Comparison of ENCODE assay signal across 19 cellular contexts in the genomic region with DNA sequence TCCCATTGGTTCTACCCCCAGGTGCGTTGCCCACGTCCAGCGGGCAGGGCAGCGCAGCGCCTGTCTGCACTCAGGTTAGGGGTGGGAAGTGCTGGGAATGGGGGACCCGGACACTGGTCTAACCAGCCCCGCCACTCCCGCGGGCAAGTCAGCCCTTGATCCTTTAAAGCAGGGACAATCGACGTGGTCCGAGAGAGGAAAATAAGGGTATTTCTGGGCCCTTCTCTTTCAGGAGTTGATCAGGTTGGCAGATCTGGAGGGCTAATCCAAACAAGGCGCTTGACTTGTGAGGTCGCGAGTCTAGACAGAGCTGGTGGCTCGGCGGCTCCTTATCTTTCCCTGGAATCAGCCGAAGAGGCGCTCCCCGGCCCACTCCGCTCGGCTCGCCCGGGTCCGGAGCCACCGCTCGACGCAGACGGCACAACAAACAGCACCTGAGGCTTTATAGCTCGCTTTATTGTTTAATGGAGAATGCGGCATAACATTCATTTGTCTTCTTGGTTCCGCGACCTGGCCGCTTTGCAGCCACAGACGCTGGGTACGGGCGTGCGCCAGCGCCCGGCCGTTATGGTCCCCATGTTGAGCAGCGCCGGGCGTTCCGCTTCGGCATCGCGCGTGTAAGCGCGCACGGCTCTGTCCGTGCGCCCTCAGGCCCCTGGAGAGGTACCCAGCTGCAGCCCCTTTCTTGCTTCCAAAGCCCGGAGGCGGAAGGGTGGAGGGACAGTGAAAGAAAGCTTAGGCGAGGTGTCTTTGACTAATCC. TPM values are rescaled to one million over a fixed set of nuclear protein-coding genes. Genes with fewer than 3 reads are reported as not detected.
DNase-seq lines count a peak whose midpoint lies in the region; ATAC-seq and TF ChIP-seq lines count a peak whose summit lies in the region.
"Had no signal": no experiment of that assay in that cellular context is flagged by ENCODE, and none has a peak within 500 bp of the region (broad histone marks: within the 10 kb centered on the region; RNA-seq: fewer than 3 reads in every experiment).

No MANE protein-coding gene starts in this region.

- WGBS in endodermal cell (ENCODE audit: insufficient coverage in 1 of 2, insufficient read length in 1 of 2), 2 experiments = 0 to 1% methylated on average over 12 to 57 of the region's 57 CpGs
- WGBS in aorta, 2 donors = 2% methylated on average over 57 of the region's 57 CpGs
- 4 to 11% (median 6%) methylated on average over 54 to 57 of the region's 57 CpGs for WGBS in spleen, 5 donors

- no peaks in the 10 kb centered on the region for H3K36me3 Mint-ChIP-seq in endodermal cell (ENCODE audit: low read depth)

- H3K9me3 ChIP-seq in endodermal cell (ENCODE audit: control insufficient read depth, low read length) (no peaks in the 10 kb centered on the region), mucosa of descending colon (no peaks in the 10 kb centered on the region), aorta (ENCODE audit: control insufficient read depth, low read length) (peaks cover 2% of the 10 kb centered on the region), tibial artery (no peaks in the 10 kb centered on the region), spleen (no peaks in the 10 kb centered on the region)
- H3K9me3 ChIP-seq: ascending aorta, SJSA1 had no signal

- no peak for TF ChIP-seq POLR2A in spleen (IDR thresholded peaks at IDR 0.05)

- peaks cover 3% of the 10 kb centered on the region for H3K4me1 ChIP-seq in endodermal cell (ENCODE audit: control insufficient read depth, insufficient read depth, low read length)
- no peaks in the 10 kb centered on the region for H3K4me1 ChIP-seq in mucosa of descending colon (ENCODE audit: low read depth)
- H3K4me1 ChIP-seq in aorta (ENCODE audit: control insufficient read depth in 1 of 2, insufficient read depth in 2 of 2, low read length in 2 of 2) = no peaks in the 10 kb centered on the region
- H3K4me1 ChIP-seq in tibial artery = peaks cover 0 to 10% (median 4%) of the 10 kb centered on the region in 4 donors
- H3K4me1 ChIP-seq in spleen = peaks cover 0 to 3% (median 0%) of the 10 kb centered on the region in 6 donors
- H3K4me1 ChIP-seq: ascending aorta had no signal

- H3K4me3 ChIP-seq in endodermal cell (ENCODE audit: low read length) (peak overlapping the region; percentile 81), mucosa of descending colon (no peak overlapping the region), aorta (ENCODE audit: low read length in 2 of 2) (no peak overlapping the region), tibial artery (no peak overlapping the region), coronary artery (no peak overlapping the region), spleen (no peak overlapping the region)
- H3K4me3 ChIP-seq: ascending aorta, SJSA1 had no signal

- H3K27me3 ChIP-seq in endodermal cell (ENCODE audit: control insufficient read depth, insufficient read depth, low read length, poor library complexity, severe bottlenecking) (peaks cover 87% of the 10 kb centered on the region), aorta (ENCODE audit: control insufficient read depth in 1 of 2, insufficient read depth in 2 of 2, low read length in 1 of 2) (peaks cover 0 to 3% of the 10 kb centered on the region in 2 donors), tibial artery (peaks cover 0 to 41% of the 10 kb centered on the region in 2 donors), spleen (replicated peaks in 1 of 7) (peaks cover 4 to 62% (median 31%) of the 10 kb centered on the region in 7 donors)
- H3K27me3 ChIP-seq: ascending aorta had no signal

- no peaks in the 10 kb centered on the region for H3K36me3 ChIP-seq in endodermal cell (ENCODE audit: control insufficient read depth, insufficient read depth, low read length)
- no peaks in the 10 kb centered on the region for H3K36me3 ChIP-seq in mucosa of descending colon (ENCODE audit: low read depth)
- H3K36me3 ChIP-seq in aorta (ENCODE audit: control insufficient read depth in 1 of 2, insufficient read depth in 2 of 2, low read length in 1 of 2) = no peaks in the 10 kb centered on the region
- no peaks in the 10 kb centered on the region for H3K36me3 ChIP-seq in tibial artery
- no peaks in the 10 kb centered on the region for H3K36me3 ChIP-seq in spleen
- H3K36me3 ChIP-seq: ascending aorta, SJSA1 had no signal

- H3K4me1 Mint-ChIP-seq in endodermal cell = peaks cover 51% of the 10 kb centered on the region

- no peaks in the 10 kb centered on the region for H3K9me3 Mint-ChIP-seq in endodermal cell
- H3K9me3 Mint-ChIP-seq: HFFc6 had no signal

- peak; percentile 53 for DNase-seq in Right ventricle myocardium inferior (ENCODE audit: missing footprints)
- DNase-seq in cardiac septum (ENCODE audit: low spot score) = no peak
- peak; percentile 81 for DNase-seq in endodermal cell
- DNase-seq in mucosa of descending colon = peak in 1 of 3 donors; percentile 45
- DNase-seq in aorta = no peak
- no peak for DNase-seq in tibial artery
- no peak for DNase-seq in coronary artery (ENCODE audit: low spot score)
- DNase-seq in spleen = no peak
- DNase-seq: ACHN; activated CD4-positive, alpha-beta T cell treated with anti-CD3 and anti-CD28 coated beads, Interleukin-2, amount 50 U/mL, for 48 hours; effector memory CD4-positive, alpha-beta T cell; foreskin melanocyte; HFFc6; kidney; NCI-H2171 had no signal

- TF ChIP-seq CTCF in endodermal cell (conservative IDR thresholded peaks at IDR 0.05) = no peak
- no peak for TF ChIP-seq CTCF in mucosa of descending colon (IDR thresholded peaks at IDR 0.05)
- TF ChIP-seq CTCF in tibial artery (IDR thresholded peaks at IDR 0.05) = no peak
- TF ChIP-seq CTCF in coronary artery (IDR thresholded peaks at IDR 0.05) = no peak
- TF ChIP-seq CTCF in spleen (IDR thresholded peaks at IDR 0.05 in 8 of 11, conservative IDR thresholded peaks at IDR 0.05 in 3 of 11) = no peak

- H3K9ac ChIP-seq in endodermal cell (ENCODE audit: extremely low read depth, low read length, poor library complexity, severe bottlenecking) = no peak overlapping the region

- no peak for ATAC-seq in Right ventricle myocardium inferior
- peak; percentile 26 for ATAC-seq in mucosa of descending colon
- ATAC-seq in aorta (ENCODE audit: low FRiP score) = peak; percentile 38

- H3K27ac ChIP-seq in endodermal cell (ENCODE audit: low read depth, low read length) (no peak overlapping the region), aorta (ENCODE audit: low read depth in 1 of 2, low read length in 2 of 2) (no peak overlapping the region), tibial artery (no peak overlapping the region), coronary artery (no peak overlapping the region), spleen (no peak overlapping the region)
- H3K27ac ChIP-seq: ascending aorta, SJSA1 had no signal

- no peak overlapping the region for H3K27ac Mint-ChIP-seq in endodermal cell

- intact Hi-C loops in Right ventricle myocardium inferior (cut with DNase I) = no loop called here
- intact Hi-C loops in cardiac septum (cut with DNase I) = no loop called here
- intact Hi-C loops in mucosa of descending colon (cut with DNase I, micrococcal nuclease) = no loop called here
- intact Hi-C loops in aorta (cut with DNase I) = no loop called here
- intact Hi-C loops in tibial artery (cut with DNase I; ENCODE audit: low total_unique reads) = no loop called here
- intact Hi-C loops in spleen (cut with DNase I; ENCODE audit: low total_unique reads) = no loop called here

- H3K27me3 Mint-ChIP-seq in endodermal cell (ENCODE audit: insufficient read depth) = peaks cover 90% of the 10 kb centered on the region

- peak overlapping the region; percentile 64 for H3K4me3 Mint-ChIP-seq in endodermal cell
- H3K4me3 Mint-ChIP-seq: HFFc6 had no signal

RNA-seq across cellular contexts. Expression of gene ISL1, which starts 15.8 kb away (rescaled TPM):
- total RNA-seq in Right ventricle myocardium inferior (not detected), cardiac septum (not detected), endodermal cell (1 to 10 TPM; 5.8 to 6.1 TPM), mucosa of descending colon (1 to 10 TPM in 1 of 3 donors, under 1 TPM in 2; 0.54 to 1.4 (median 0.77) TPM), aorta (under 1 TPM in 1 of 2 donors, not detected in 1; 0.69 TPM), spleen (under 1 TPM in 1 of 7 donors, not detected in 6; 0.27 TPM)
- polyA plus RNA-seq in endodermal cell (2013, experiment 1 of 2) = 3.1 TPM
- polyA plus RNA-seq in endodermal cell (2013, experiment 2 of 2) = 4.1 TPM
- polyA plus RNA-seq in aorta (not detected), spleen (under 1 TPM in 2 of 3 donors, not detected in 1; 0.04 to 0.09 TPM)
- total RNA-seq: ascending aorta, kidney, myocyte, subcutaneous adipose tissue had no signal

Comparison
In these comparisons a context has a peak if more than half of its experiments do, and no peak if none do; other contexts are left out.
1. DNase-seq: peak in Right ventricle myocardium inferior (single experiment) and endodermal cell (single experiment); none in cardiac septum (single experiment), aorta (0 of 2), tibial artery (0 of 2), coronary artery (single experiment) and spleen (single experiment).